In the genomic region with DNA sequence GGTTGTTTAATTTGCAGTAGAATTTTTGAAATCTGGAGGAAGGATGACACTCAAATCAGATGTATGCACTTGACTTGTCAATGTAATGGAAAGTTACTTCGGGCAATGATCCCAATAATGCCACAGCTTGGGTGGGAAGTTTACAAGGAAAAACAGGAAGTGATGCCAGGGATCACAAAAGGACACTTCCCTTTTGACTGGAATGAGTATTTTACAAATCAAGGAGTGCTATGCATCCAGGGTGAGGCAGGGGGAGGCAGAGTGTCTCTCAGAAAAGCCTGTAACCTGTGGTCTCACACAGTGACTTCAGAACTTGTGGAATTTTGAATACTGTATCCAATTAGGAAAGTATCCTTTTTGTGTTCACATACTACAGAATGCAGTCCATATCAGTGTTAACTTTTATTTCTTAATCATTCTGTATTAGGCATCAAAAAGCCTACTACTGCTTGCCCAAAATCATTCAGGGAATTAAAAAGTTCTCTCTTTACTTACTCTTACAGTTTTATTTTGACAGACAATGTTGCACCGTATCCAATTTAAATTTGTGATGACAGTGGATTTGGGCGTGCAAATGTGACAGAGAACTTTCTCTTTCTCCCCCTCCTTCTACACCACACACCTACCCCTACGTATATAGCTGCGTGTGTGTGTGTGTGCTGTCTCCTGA, we compare ENCODE assay signal across 9 cellular contexts.
DNase-seq lines count a peak whose midpoint lies in the region; ATAC-seq and TF ChIP-seq lines count a peak whose summit lies in the region.
"Had no signal": no experiment of that assay in that cellular context is flagged by ENCODE, and none has a peak within 500 bp of the region (broad histone marks: within the 10 kb centered on the region; RNA-seq: fewer than 3 reads in every experiment).

No MANE protein-coding gene starts in this region.

- ATAC-seq in HG02981 (IDR thresholded peaks at IDR 0.05; ENCODE audit: unreplicated experiment): no peak

- no peak overlapping the region for H3K4me3 ChIP-seq in GM12865 (ENCODE audit: low read depth, low read length)
- no peak overlapping the region for H3K4me3 ChIP-seq in choroid plexus epithelial cell (ENCODE audit: low read depth, low read length)
- no peak overlapping the region for H3K4me3 ChIP-seq in mesenchymal stem cell (ENCODE audit: insufficient read depth in 1 of 2, low read depth in 1 of 2, low read length in 2 of 2)

- H2AK5ac ChIP-seq in mesenchymal stem cell (ENCODE audit: low read length, severe bottlenecking): no peak overlapping the region

- H3K14ac ChIP-seq in mesenchymal stem cell (ENCODE audit: low read length in 2 of 2): no peak overlapping the region

- H2BK12ac ChIP-seq in mesenchymal stem cell (ENCODE audit: low read length in 2 of 2): no peak overlapping the region

- H3K36me3 ChIP-seq in mesenchymal stem cell (ENCODE audit: control insufficient read depth in 1 of 2, insufficient read depth in 2 of 2, low read depth in 1 of 2, low read length in 2 of 2): no peaks in the 10 kb centered on the region

- H2AFZ ChIP-seq in mesenchymal stem cell (ENCODE audit: low read depth, low read length): no peak overlapping the region

- no peak overlapping the region for H4K8ac ChIP-seq in mesenchymal stem cell (ENCODE audit: low read length)

- H3K23ac ChIP-seq in mesenchymal stem cell (ENCODE audit: low read length in 2 of 2): peak overlapping the region in 1 of 2 experiments; percentile 94

- no peak overlapping the region for H2BK5ac ChIP-seq in mesenchymal stem cell (ENCODE audit: low read depth, low read length, poor library complexity, severe bottlenecking)

- H3K9ac ChIP-seq in mesenchymal stem cell (ENCODE audit: low read length): no peak overlapping the region

- no peak overlapping the region for H2BK15ac ChIP-seq in mesenchymal stem cell (ENCODE audit: low read depth, poor library complexity, severe bottlenecking)

- H3K18ac ChIP-seq in mesenchymal stem cell (ENCODE audit: low read depth in 1 of 2, low read length in 2 of 2): no peak overlapping the region

- H3K9me3 ChIP-seq in mesenchymal stem cell (ENCODE audit: control insufficient read depth, low read length): no peaks in the 10 kb centered on the region

- no peak for DNase-seq in GM12865 (ENCODE audit: low read depth)
- peak; percentile 50 to 78 for DNase-seq in NCI-H2081 (lab: John Stamatoyannopoulos, UW)
- peak; percentile 86 for DNase-seq in choroid plexus epithelial cell (ENCODE audit: low read depth)
- DNase-seq in mesenchymal stem cell: peak; percentile 64
- DNase-seq in activated naive CD4-positive, alpha-beta T cell treated with anti-CD3 and anti-CD28 coated beads, Interleukin-2, amount 50 U/mL, for 16 hours: no peak
- no peak for DNase-seq in activated CD8-positive, alpha-beta memory T cell treated with anti-CD3 and anti-CD28 coated beads, Interleukin-2, amount 50 U/mL, for 4 hours
- no peak for DNase-seq in stimulated activated CD4-positive, alpha-beta T cell treated with anti-CD3 and anti-CD28 coated beads, Interleukin-2, amount 100 ng/mL, for 48 hours
- DNase-seq: activated B cell treated with CpG ODN at 0.5 μM for 24 hours had no signal

- H3K4me2 ChIP-seq in mesenchymal stem cell (ENCODE audit: low read length, poor library complexity, severe bottlenecking): no peak overlapping the region

- H3K79me1 ChIP-seq in mesenchymal stem cell (replicated peaks; ENCODE audit: low read length, poor library complexity, severe bottlenecking): no peaks in the 10 kb centered on the region

- H3K27me3 ChIP-seq in mesenchymal stem cell (ENCODE audit: control insufficient read depth in 1 of 2, insufficient read depth in 1 of 2, low read length in 2 of 2): no peaks in the 10 kb centered on the region

- peak; percentile 17 for TF ChIP-seq CTCF in GM12865 (IDR thresholded peaks at IDR 0.05; ENCODE audit: insufficient read depth, low read depth, low read length, missing control alignments)
- TF ChIP-seq CTCF in choroid plexus epithelial cell (conservative IDR thresholded peaks at IDR 0.05; ENCODE audit: low read depth, low read length): peak; percentile 99

- H3K4ac ChIP-seq in mesenchymal stem cell (ENCODE audit: low read depth in 1 of 2, low read length in 2 of 2): no peak overlapping the region

- H3K4me1 ChIP-seq in mesenchymal stem cell (ENCODE audit: control insufficient read depth, insufficient read depth, low read depth, low read length): peaks cover 1% of the 10 kb centered on the region

- no peak overlapping the region for H3K27ac ChIP-seq in mesenchymal stem cell (ENCODE audit: low read length, poor library complexity, severe bottlenecking)

- H4K91ac ChIP-seq in mesenchymal stem cell (ENCODE audit: low read length): no peak overlapping the region

- no peak overlapping the region for H2BK120ac ChIP-seq in mesenchymal stem cell (ENCODE audit: low read depth, low read length)

- whole genome bisulfite sequencing in mesenchymal stem cell: 35% methylated on average over 1 of the region's 5 CpGs

Comparison
In these comparisons a context has a peak if more than half of its experiments do, and no peak if none do; other contexts are left out.
1. DNase-seq: peak in NCI-H2081 (2 of 2), choroid plexus epithelial cell (single experiment) and mesenchymal stem cell (single experiment); none in GM12865 (single experiment), activated naive CD4-positive, alpha-beta T cell treated with anti-CD3 and anti-CD28 coated beads, Interleukin-2, amount 50 U/mL, for 16 hours (single experiment), activated CD8-positive, alpha-beta memory T cell treated with anti-CD3 and anti-CD28 coated beads, Interleukin-2, amount 50 U/mL, for 4 hours (single experiment) and stimulated activated CD4-positive, alpha-beta T cell treated with anti-CD3 and anti-CD28 coated beads, Interleukin-2, amount 100 ng/mL, for 48 hours (0 of 2).